Comparison of ENCODE assay signal across 11 cellular contexts in the genomic region with DNA sequence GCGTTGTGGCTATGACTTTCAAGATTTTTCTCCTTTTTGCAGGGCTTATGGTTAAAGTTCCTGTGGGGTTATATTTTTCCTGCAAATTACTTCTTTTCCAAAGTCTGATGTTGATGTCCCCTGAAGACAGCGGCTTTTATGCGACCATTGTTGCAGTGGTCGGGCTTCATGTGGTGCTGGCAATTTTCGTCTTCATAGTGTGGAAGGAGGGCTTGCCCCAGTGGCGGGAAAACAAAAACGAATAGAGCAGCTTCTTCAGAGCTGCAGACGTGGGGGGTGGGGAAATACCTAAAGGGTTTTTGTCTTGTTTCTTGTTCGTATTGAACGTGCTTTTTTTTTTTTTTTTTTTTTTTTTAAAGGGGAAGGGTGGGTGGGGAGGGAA. TPM values are rescaled to one million over a fixed set of nuclear protein-coding genes. Genes with fewer than 3 reads are reported as not detected.
DNase-seq lines count a peak whose midpoint lies in the region; ATAC-seq and TF ChIP-seq lines count a peak whose summit lies in the region.
"Had no signal": no experiment of that assay in that cellular context is flagged by ENCODE, and none has a peak within 500 bp of the region (broad histone marks: within the 10 kb centered on the region; RNA-seq: fewer than 3 reads in every experiment).

No MANE protein-coding gene starts in this region.

- H3K4me3 ChIP-seq in NT2/D1 (ENCODE audit: insufficient read length, low read depth), result no peak overlapping the region
- peak overlapping the region; percentile 51 for H3K4me3 ChIP-seq in ectodermal cell (ENCODE audit: insufficient read depth, low read depth, low read length)
- peak overlapping the region; percentile 27 to 38 (median 35) for H3K4me3 ChIP-seq in stomach
- H3K4me3 ChIP-seq in body of pancreas, result no peak overlapping the region

- peak overlapping the region; percentile 89 for H3K27ac ChIP-seq in ectodermal cell (ENCODE audit: insufficient read depth, low read depth, low read length, poor library complexity, severe bottlenecking)
- peak overlapping the region in 1 of 5 donors; percentile 40 for H3K27ac ChIP-seq in stomach
- H3K27ac ChIP-seq in body of pancreas, result no peak overlapping the region

- 15 to 19% methylated on average over 10 of the region's 10 CpGs for WGBS in ectodermal cell, 2 experiments
- 52 to 63% (median 59%) methylated on average over 10 of the region's 10 CpGs for WGBS in stomach, 5 donors
- 57 to 65% methylated on average over 10 of the region's 10 CpGs for WGBS in body of pancreas, 2 donors

- H3K36me3 ChIP-seq in NT2/D1 (ENCODE audit: insufficient read depth, insufficient read length, low read length) (peaks cover 9% of the 10 kb centered on the region), ectodermal cell (ENCODE audit: control insufficient read depth, insufficient read depth, low read length) (peaks cover 5% of the 10 kb centered on the region), stomach (peaks cover 0 to 47% (median 39%) of the 10 kb centered on the region in 4 donors), body of pancreas (replicated peaks in 1 of 2; ENCODE audit: insufficient read depth in 1 of 2, low read depth in 2 of 2) (no peaks in the 10 kb centered on the region)

- peak; percentile 23 for DNase-seq in NT2/D1 (ENCODE audit: low read depth, low spot score)
- peak; percentile 76 for DNase-seq in left kidney (ENCODE audit: low read depth, low spot score)
- no peak for DNase-seq in stomach
- DNase-seq in NCI-H2107 (lab: John Stamatoyannopoulos, UW), result no peak
- DNase-seq in body of pancreas, result no peak
- DNase-seq in NCI-H82 treated with DMSO at 0.1 percent for 48 hours (lab: John Stamatoyannopoulos, UW; ENCODE audit: unreplicated experiment), result no peak
- DNase-seq: DMS53; GOT3; stimulated activated CD4-positive, alpha-beta T cell treated with anti-CD3 and anti-CD28 coated beads, Interleukin-4, amount 100 ng/mL, for 24 hours had no signal

- TF ChIP-seq POLR2A in stomach (IDR thresholded peaks at IDR 0.05), result no peak
- no peak for TF ChIP-seq POLR2A in body of pancreas (IDR thresholded peaks at IDR 0.05)

- TF ChIP-seq CTCF in stomach (IDR thresholded peaks at IDR 0.05) (no peak), body of pancreas (IDR thresholded peaks at IDR 0.05) (no peak)

- ATAC-seq in GM21786 (IDR thresholded peaks at IDR 0.05; ENCODE audit: unreplicated experiment), result no peak
- no peak for ATAC-seq in body of pancreas

- no peak overlapping the region for H3K9ac ChIP-seq in NT2/D1 (ENCODE audit: insufficient read length, low read depth)

- H3K9me3 ChIP-seq in NT2/D1 (ENCODE audit: insufficient read depth, low read length), result peaks cover 5% of the 10 kb centered on the region; the same call in 1 of the 2 replicates
- no peaks in the 10 kb centered on the region for H3K9me3 ChIP-seq in ectodermal cell (ENCODE audit: control insufficient read depth, low read length)
- H3K9me3 ChIP-seq in stomach, result no peaks in the 10 kb centered on the region
- no peaks in the 10 kb centered on the region for H3K9me3 ChIP-seq in body of pancreas

- intact Hi-C loops in stomach (cut with DNase I; ENCODE audit: low total_unique reads), result no loop called here
- intact Hi-C loops in body of pancreas (cut with DNase I), result no loop called here

- H3K27me3 ChIP-seq in NT2/D1 (ENCODE audit: insufficient read depth, insufficient read length) (no peaks in the 10 kb centered on the region), ectodermal cell (ENCODE audit: control insufficient read depth, insufficient read depth, low read length, poor library complexity, severe bottlenecking) (no peaks in the 10 kb centered on the region), stomach (no peaks in the 10 kb centered on the region), body of pancreas (no peaks in the 10 kb centered on the region)

- H3K4me1 ChIP-seq in NT2/D1 (ENCODE audit: insufficient read depth, insufficient read length) (no peaks in the 10 kb centered on the region), ectodermal cell (ENCODE audit: control insufficient read depth, insufficient read depth, low read length) (no peaks in the 10 kb centered on the region), stomach (peaks cover 0 to 13% (median 0%) of the 10 kb centered on the region in 4 donors), body of pancreas (no peaks in the 10 kb centered on the region)

- no peak for TF ChIP-seq EP300 in stomach (IDR thresholded peaks at IDR 0.05)

RNA-seq across cellular contexts. Expression of a gene that starts 53.8 kb away (rescaled TPM):
- polyA plus RNA-seq in ectodermal cell (2013, experiment 1 of 4), result 78.7 TPM
- polyA plus RNA-seq in ectodermal cell (2013, experiment 2 of 4), result 86.1 TPM
- 72.4 TPM for polyA plus RNA-seq in ectodermal cell (2013, experiment 3 of 4)
- polyA plus RNA-seq in ectodermal cell (2013, experiment 4 of 4), result 72.5 TPM
- 10 to 100 TPM; 19.8 to 88.9 (median 50.9) TPM for total RNA-seq in stomach
- 10 to 100 TPM; 17.5 to 26.1 (median 21.8) TPM for polyA plus RNA-seq in stomach
- total RNA-seq in body of pancreas, result 10 to 100 TPM; 26.2 to 29.0 TPM

Comparison
In these comparisons a context has a peak if more than half of its experiments do, and no peak if none do; other contexts are left out.
1. DNase-seq: peak in NT2/D1 (single experiment) and left kidney (single experiment); none in stomach (single experiment), NCI-H2107 (single experiment), body of pancreas (0 of 4) and NCI-H82 treated with DMSO at 0.1 percent for 48 hours (single experiment).
2. H3K4me3 ChIP-seq: peak in ectodermal cell (single experiment) and stomach (4 of 4); none in NT2/D1 (single experiment) and body of pancreas (0 of 2).